Comparison of ENCODE assay signal across 9 cellular contexts in the genomic region with DNA sequence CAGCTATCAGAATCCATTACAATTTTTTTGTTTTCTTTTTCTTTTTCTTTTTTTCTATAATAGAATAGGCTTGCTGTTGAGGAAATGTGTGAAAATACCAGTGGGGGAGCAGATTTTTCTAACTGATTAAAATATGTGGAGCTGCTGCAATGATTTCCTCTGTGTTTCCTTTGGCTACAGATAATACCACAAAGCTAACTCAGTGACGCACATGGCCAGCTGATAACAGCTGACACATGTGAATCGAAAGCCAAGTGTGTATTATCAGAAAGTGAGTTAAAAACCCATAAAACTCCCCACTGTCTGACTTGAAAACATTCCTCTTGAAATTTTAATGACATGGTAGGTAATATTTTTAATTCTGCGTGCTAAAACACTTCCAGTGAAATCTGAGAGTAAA.
DNase-seq lines count a peak whose midpoint lies in the region; ATAC-seq, FAIRE-seq and TF ChIP-seq lines count a peak whose summit lies in the region.
"Had no signal": no experiment of that assay in that cellular context is flagged by ENCODE, and none has a peak within 500 bp of the region (broad histone marks: within the 10 kb centered on the region; RNA-seq: fewer than 3 reads in every experiment).

No MANE protein-coding gene starts in this region.

- no peak overlapping the region for H2BK15ac ChIP-seq in neuronal stem cell (ENCODE audit: low read length)

- dilution Hi-C loops in endothelial cell of umbilical vein (cut with MboI; ENCODE audit: extremely low pct_ligation_motif_present, low sequenced_read_pairs) = no loop called here

- no CpG with 5 or more reads among the region's 3 CpGs for WGBS in neuronal stem cell (ENCODE audit: extremely low coverage in 2 of 2, insufficient read length in 2 of 2, insufficient replicate concordance in 1 of 2), 2 donors

- H3K9me3 ChIP-seq in AG04450 (ENCODE audit: control insufficient read depth, insufficient read depth, low read length) = no peaks in the 10 kb centered on the region
- H3K9me3 ChIP-seq in endothelial cell of umbilical vein (replicated peaks; ENCODE audit: control insufficient read depth, insufficient read depth, low read length) = no peaks in the 10 kb centered on the region
- H3K9me3 ChIP-seq in neuronal stem cell (replicated peaks in 1 of 2; ENCODE audit: control insufficient read depth in 2 of 2, insufficient read depth in 1 of 2, low read depth in 1 of 2, low read length in 2 of 2) = no peaks in the 10 kb centered on the region

- no peaks in the 10 kb centered on the region for H3K27me3 ChIP-seq in AG04450 (ENCODE audit: control insufficient read depth, insufficient read depth, low read length)
- no peaks in the 10 kb centered on the region for H3K27me3 ChIP-seq in endothelial cell of umbilical vein (ENCODE audit: control insufficient read depth in 2 of 2, insufficient read depth in 2 of 2, low read length in 2 of 2)
- no peaks in the 10 kb centered on the region for H3K27me3 ChIP-seq in neuronal stem cell (ENCODE audit: control insufficient read depth in 3 of 3, insufficient read depth in 3 of 3, low read depth in 1 of 3, low read length in 3 of 3)
- H3K27me3 ChIP-seq: cardiac muscle cell had no signal

- no peak overlapping the region for H2BK5ac ChIP-seq in neuronal stem cell (ENCODE audit: low read length)

- H4K91ac ChIP-seq in neuronal stem cell (ENCODE audit: low read depth, low read length, poor library complexity) = no peak overlapping the region

- no peak overlapping the region for H2BK120ac ChIP-seq in neuronal stem cell (ENCODE audit: low read depth, low read length)

- peak; percentile 69 for ATAC-seq in GM19397 (IDR thresholded peaks at IDR 0.05; ENCODE audit: unreplicated experiment)

- no peak overlapping the region for H3K14ac ChIP-seq in neuronal stem cell (ENCODE audit: low read length)

- H3K27ac ChIP-seq in AG04450 (ENCODE audit: low read depth, low read length) (no peak overlapping the region), endothelial cell of umbilical vein (ENCODE audit: insufficient read depth, low read depth, low read length) (no peak overlapping the region), neuronal stem cell (replicated peaks; ENCODE audit: low read length) (no peak overlapping the region)
- H3K27ac ChIP-seq: cardiac muscle cell had no signal

- TF ChIP-seq POLR2A in endothelial cell of umbilical vein (IDR thresholded peaks at IDR 0.05; ENCODE audit: low read depth, low read length) = no peak

- H3K18ac ChIP-seq in neuronal stem cell (ENCODE audit: low read length) = no peak overlapping the region

- H3K9ac ChIP-seq in endothelial cell of umbilical vein (replicated peaks; ENCODE audit: extremely low read depth, insufficient read depth, low read length) (no peak overlapping the region), neuronal stem cell (ENCODE audit: low read depth, low read length, poor library complexity) (no peak overlapping the region)

- DNase-seq in AG04450 (ENCODE audit: low read depth, low spot score) (peak; percentile 66), endothelial cell of umbilical vein (ENCODE audit: low read depth, low spot score) (peak; percentile 93), NCI-H2171 treated with DMSO at 0.1 percent for 48 hours (lab: John Stamatoyannopoulos, UW) (no peak), neuronal stem cell (ENCODE audit: low spot score) (no peak)
- peak; percentile 38 to 49 for DNase-seq in stimulated activated CD8-positive, alpha-beta memory T cell treated with anti-CD3 and anti-CD28 coated beads, Interleukin-15, amount 100 ng/mL, for 48 hours (ENCODE audit: low read depth in 2 of 2)
- no peak for DNase-seq in NK-92 treated with Interleukin-12 subunit alpha and Interleukin-12 subunit beta, amount 100 ng/mL, for 24 hours (lab: John Stamatoyannopoulos, UW)

- no peak overlapping the region for H3K4me3 ChIP-seq in AG04450 (ENCODE audit: low read depth, low read length)
- H3K4me3 ChIP-seq in endothelial cell of umbilical vein (replicated peaks in 1 of 3; ENCODE audit: insufficient read depth in 1 of 3, low read depth in 1 of 3, low read length in 3 of 3) = no peak overlapping the region
- H3K4me3 ChIP-seq in neuronal stem cell (ENCODE audit: low read length in 2 of 2) = no peak overlapping the region
- H3K4me3 ChIP-seq: cardiac muscle cell had no signal

- H2BK12ac ChIP-seq in neuronal stem cell (ENCODE audit: low read length) = no peak overlapping the region

- H2AK5ac ChIP-seq in neuronal stem cell (ENCODE audit: low read depth, low read length) = no peak overlapping the region

- no peak overlapping the region for H2AFZ ChIP-seq in endothelial cell of umbilical vein (ENCODE audit: low read depth, low read length)
- no peak overlapping the region for H2AFZ ChIP-seq in neuronal stem cell (ENCODE audit: low read length)

- H3K4me2 ChIP-seq in endothelial cell of umbilical vein (ENCODE audit: insufficient read depth, low read length) (peak overlapping the region; percentile 46), neuronal stem cell (ENCODE audit: insufficient read depth, low read length, poor library complexity, severe bottlenecking) (no peak overlapping the region)

- peak; percentile 95 for FAIRE-seq in endothelial cell of umbilical vein (lab: Jason Lieb, UNC)

- H4K20me1 ChIP-seq in endothelial cell of umbilical vein (replicated peaks; ENCODE audit: control insufficient read depth, extremely low read depth, insufficient read depth, low read length) = no peaks in the 10 kb centered on the region

- H4K8ac ChIP-seq in neuronal stem cell (ENCODE audit: low read depth, low read length) = no peak overlapping the region

- no peaks in the 10 kb centered on the region for H3K79me2 ChIP-seq in endothelial cell of umbilical vein (ENCODE audit: control insufficient read depth, insufficient read depth, low read length)

- POLR2A ChIA-PET in AG04450 (lab: Yijun Ruan, JAX) = interaction anchor here (0.8 kb wide), 1 partner anchor 32 kb away, joined by 3 read pairs; no protein-coding TSS in a partner anchor
- POLR2A ChIA-PET in endothelial cell of umbilical vein (lab: Charles Lee) = interaction anchor here (0.6 to 1.0 kb wide), 2 partner anchors 100 to 870 kb away, joined by 3 read pairs; no protein-coding TSS in a partner anchor

- H3K9me1 ChIP-seq in endothelial cell of umbilical vein (replicated peaks; ENCODE audit: control insufficient read depth, extremely low read depth, insufficient read depth, low read length) = no peaks in the 10 kb centered on the region

- BruUV-seq in endothelial cell of umbilical vein (replicated peaks; lab: Mats Ljungman, UMichigan) = no TSS peak

- no peak overlapping the region for H3K23ac ChIP-seq in neuronal stem cell (ENCODE audit: low read depth, low read length, poor library complexity)

- intact Hi-C loops in endothelial cell of umbilical vein (cut with micrococcal nuclease) = loop anchor here (2.0 kb wide), 1 partner anchor 62 kb away; no protein-coding TSS in a partner anchor

- no peaks in the 10 kb centered on the region for H3K79me1 ChIP-seq in neuronal stem cell (ENCODE audit: low read depth, low read length)

- H3K4me1 ChIP-seq in endothelial cell of umbilical vein (ENCODE audit: control insufficient read depth, extremely low read depth, insufficient read depth, low read length) (peaks cover 9% of the 10 kb centered on the region), neuronal stem cell (ENCODE audit: control insufficient read depth in 2 of 2, insufficient read depth in 1 of 2, low read depth in 1 of 2, low read length in 2 of 2) (no peaks in the 10 kb centered on the region)

- TF ChIP-seq CTCF in AG04450 (IDR thresholded peaks at IDR 0.05; ENCODE audit: low read depth, low read length) (no peak), endothelial cell of umbilical vein (IDR thresholded peaks at IDR 0.05; ENCODE audit: extremely low read depth in 1 of 2, insufficient read depth in 1 of 2, low read depth in 1 of 2, low read length in 2 of 2) (no peak)

- H3K36me3 ChIP-seq in endothelial cell of umbilical vein (ENCODE audit: control insufficient read depth in 2 of 2, extremely low read depth in 1 of 2, insufficient read depth in 2 of 2, low read length in 2 of 2) (no peaks in the 10 kb centered on the region), neuronal stem cell (replicated peaks in 1 of 2; ENCODE audit: control insufficient read depth in 2 of 2, insufficient read depth in 2 of 2, low read length in 2 of 2) (no peaks in the 10 kb centered on the region)
- H3K36me3 ChIP-seq: cardiac muscle cell had no signal

- no peak overlapping the region for H3K4ac ChIP-seq in neuronal stem cell (ENCODE audit: low read length)

- CTCF ChIA-PET in AG04450 (lab: Charles Lee) = interaction anchor here (0.8 kb wide), 1 partner anchor 28 kb away, joined by 3 read pairs; no protein-coding TSS in a partner anchor
- CTCF ChIA-PET in endothelial cell of umbilical vein (lab: Charles Lee) = interaction anchor here (0.6 to 1.6 kb wide), 11 partner anchors 12 to 999 kb away, joined by 3 to 7 read pairs (median 3); no protein-coding TSS in a partner anchor

TF ChIP-seq in PFSK-1, 5 proteins besides CTCF, POLR2A, EP300 and RAD21 (continues in another document):
- TF ChIP-seq SIN3A (IDR thresholded peaks at IDR 0.05; ENCODE audit: borderline replicate concordance, insufficient read depth, low read length) (peak; percentile 88; the same call in 1 of the 2 replicates), FOXP2 (optimal IDR thresholded peaks at IDR 0.05; ENCODE audit: borderline replicate concordance, extremely low read depth, extremely low read length, insufficient read depth) (no peak)

TF ChIP-seq in endothelial cell of umbilical vein, 7 proteins besides CTCF, POLR2A, EP300 and RAD21:
- TF ChIP-seq, protein P1, sequence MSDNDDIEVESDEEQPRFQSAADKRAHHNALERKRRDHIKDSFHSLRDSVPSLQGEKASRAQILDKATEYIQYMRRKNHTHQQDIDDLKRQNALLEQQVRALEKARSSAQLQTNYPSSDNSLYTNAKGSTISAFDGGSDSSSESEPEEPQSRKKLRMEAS (IDR thresholded peaks at IDR 0.05; ENCODE audit: insufficient read depth, insufficient read length) = peak; percentile 81
- no peak for TF ChIP-seq EZH2 (IDR thresholded peaks at IDR 0.05; ENCODE audit: borderline replicate concordance, low read depth, low read length, severe bottlenecking)
- peak; percentile 92 for TF ChIP-seq GATA2 (IDR thresholded peaks at IDR 0.05; ENCODE audit: insufficient read depth, insufficient read length, low read depth, low read length)
- TF ChIP-seq JUN (IDR thresholded peaks at IDR 0.05; ENCODE audit: borderline replicate concordance, insufficient read depth, insufficient read length, low read depth) = peak; percentile 37
- TF ChIP-seq POLR2AphosphoS5 (IDR thresholded peaks at IDR 0.05; ENCODE audit: insufficient read depth, low read depth, low read length) = peak; percentile 52
- no peak for TF ChIP-seq MYC (IDR thresholded peaks at IDR 0.05; ENCODE audit: low read depth, low read length)
- peak; percentile 24 for TF ChIP-seq FOS (IDR thresholded peaks at IDR 0.05; ENCODE audit: borderline replicate concordance, insufficient read depth, low read length)
TF ChIP-seq in endothelial cell of umbilical vein: peak in this region for 5.

Comparison
In these comparisons a context has a peak if more than half of its experiments do, and no peak if none do; other contexts are left out.
1. DNase-seq: peak in AG04450 (single experiment), endothelial cell of umbilical vein (single experiment) and stimulated activated CD8-positive, alpha-beta memory T cell treated with anti-CD3 and anti-CD28 coated beads, Interleukin-15, amount 100 ng/mL, for 48 hours (2 of 2); none in NK-92 treated with Interleukin-12 subunit alpha and Interleukin-12 subunit beta, amount 100 ng/mL, for 24 hours (single experiment), NCI-H2171 treated with DMSO at 0.1 percent for 48 hours (single experiment) and neuronal stem cell (single experiment).